11 cellular contexts compared by ENCODE assay signal in genomic region chr12:119020377-119021360, GRCh38. TPM values are rescaled to one million over a fixed set of nuclear protein-coding genes. Genes with fewer than 3 reads are reported as not detected.
DNase-seq lines count a peak whose midpoint lies in the region; ATAC-seq and TF ChIP-seq lines count a peak whose summit lies in the region.
"Had no signal": no experiment of that assay in that cellular context is flagged by ENCODE, and none has a peak within 500 bp of the region (broad histone marks: within the 10 kb centered on the region; RNA-seq: fewer than 3 reads in every experiment).

No MANE protein-coding gene starts in this region.

- no peak overlapping the region for H3K27ac Mint-ChIP-seq in activated CD4-positive, alpha-beta T cell treated with anti-CD3 and anti-CD28 coated beads, Interleukin-2, amount 10 ng/mL, durations not matched to agents 7 days and 5 days
- no peak overlapping the region for H3K27ac Mint-ChIP-seq in progenitor cell of endocrine pancreas
- H3K27ac Mint-ChIP-seq: CD4-positive, alpha-beta T cell had no signal

- H3K9ac ChIP-seq in colonic mucosa (ENCODE audit: low read depth in 2 of 2, low read length in 2 of 2): no peak overlapping the region
- H3K9ac ChIP-seq: KMS-11 had no signal

- no peaks in the 10 kb centered on the region for H3K4me1 ChIP-seq in colonic mucosa

- peaks cover 2% of the 10 kb centered on the region for H3K9me3 Mint-ChIP-seq in activated CD4-positive, alpha-beta T cell treated with anti-CD3 and anti-CD28 coated beads, Interleukin-2, amount 10 ng/mL, durations not matched to agents 7 days and 5 days
- H3K9me3 Mint-ChIP-seq in progenitor cell of endocrine pancreas (ENCODE audit: low read depth): no peaks in the 10 kb centered on the region

- no peaks in the 10 kb centered on the region for H3K27me3 Mint-ChIP-seq in activated CD4-positive, alpha-beta T cell treated with anti-CD3 and anti-CD28 coated beads, Interleukin-2, amount 10 ng/mL, durations not matched to agents 7 days and 5 days
- peaks cover 30% of the 10 kb centered on the region for H3K27me3 Mint-ChIP-seq in progenitor cell of endocrine pancreas

- CTCF ChIA-PET in activated CD4-positive, alpha-beta T cell treated with anti-CD3 and anti-CD28 coated beads, Interleukin-2, amount 10 ng/mL, durations not matched to agents 7 days and 5 days (lab: Charles Lee): no interaction called here

- no peaks in the 10 kb centered on the region for H3K36me3 ChIP-seq in colonic mucosa

- H3K4me3 ChIP-seq in colonic mucosa: no peak overlapping the region

- no peak overlapping the region for H3K4me3 Mint-ChIP-seq in activated CD4-positive, alpha-beta T cell treated with anti-CD3 and anti-CD28 coated beads, Interleukin-2, amount 10 ng/mL, durations not matched to agents 7 days and 5 days
- no peak overlapping the region for H3K4me3 Mint-ChIP-seq in progenitor cell of endocrine pancreas (ENCODE audit: low read depth)
- H3K4me3 Mint-ChIP-seq: CD4-positive, alpha-beta T cell had no signal

- H3K4me1 Mint-ChIP-seq in activated CD4-positive, alpha-beta T cell treated with anti-CD3 and anti-CD28 coated beads, Interleukin-2, amount 10 ng/mL, durations not matched to agents 7 days and 5 days: no peaks in the 10 kb centered on the region
- peaks cover 12% of the 10 kb centered on the region for H3K4me1 Mint-ChIP-seq in progenitor cell of endocrine pancreas (ENCODE audit: low read depth)

- H3K9me3 ChIP-seq in colonic mucosa: no peaks in the 10 kb centered on the region

- H3K27ac ChIP-seq in colonic mucosa: no peak overlapping the region
- H3K27ac ChIP-seq: KMS-11 had no signal

- no peaks in the 10 kb centered on the region for H3K36me3 Mint-ChIP-seq in activated CD4-positive, alpha-beta T cell treated with anti-CD3 and anti-CD28 coated beads, Interleukin-2, amount 10 ng/mL, durations not matched to agents 7 days and 5 days (ENCODE audit: low read depth)
- no peaks in the 10 kb centered on the region for H3K36me3 Mint-ChIP-seq in progenitor cell of endocrine pancreas (ENCODE audit: insufficient read depth)

- peak; percentile 55 for TF ChIP-seq CTCF in LNCAP (IDR thresholded peaks at IDR 0.05)
- peak; percentile 20 for TF ChIP-seq CTCF in colonic mucosa (IDR thresholded peaks at IDR 0.05)
- peak; percentile 83 for TF ChIP-seq CTCF in progenitor cell of endocrine pancreas (IDR thresholded peaks at IDR 0.05; ENCODE audit: unreplicated experiment)

- DNase-seq in activated CD4-positive, alpha-beta T cell treated with anti-CD3 and anti-CD28 coated beads, Interleukin-2, amount 10 ng/mL, durations not matched to agents 7 days and 5 days: peak; percentile 15
- no peak for DNase-seq in activated CD4-positive, alpha-beta T cell treated with anti-CD3 and anti-CD28 coated beads, Interleukin-2, amount 50 U/mL, for 1 hour
- DNase-seq in colonic mucosa (peak; percentile 33), progenitor cell of endocrine pancreas (ENCODE audit: low spot score, unreplicated experiment) (peak; percentile 41), NCI-H2107 (lab: John Stamatoyannopoulos, UW) (no peak), NCI-H345 (lab: John Stamatoyannopoulos, UW) (no peak)
- DNase-seq: activated effector memory CD4-positive, alpha-beta T cell treated with Interleukin-2 at 50 U/mL for 16 hours; CD4-positive, alpha-beta T cell had no signal

- intact Hi-C loops in colonic mucosa (cut with DNase I): no loop called here

- ATAC-seq in GM21723 (IDR thresholded peaks at IDR 0.05; ENCODE audit: unreplicated experiment): no peak

- POLR2A ChIA-PET in activated CD4-positive, alpha-beta T cell treated with anti-CD3 and anti-CD28 coated beads, Interleukin-2, amount 10 ng/mL, durations not matched to agents 7 days and 5 days (lab: Charles Lee): no interaction called here

- no peaks in the 10 kb centered on the region for H3K27me3 ChIP-seq in colonic mucosa

RNA-seq across cellular contexts. Expression of gene SRRM4, which starts 39.3 kb away (rescaled TPM):
- total RNA-seq in activated CD4-positive, alpha-beta T cell treated with anti-CD3 and anti-CD28 coated beads, Interleukin-2, amount 10 ng/mL, durations not matched to agents 7 days and 5 days: not detected
- total RNA-seq in colonic mucosa: under 1 TPM in 1 of 2 donors, not detected in 1; 0.27 TPM
- 2.1 and 2.4 TPM in 2 replicates for total RNA-seq in progenitor cell of endocrine pancreas
- total RNA-seq: CD4-positive, alpha-beta T cell had no signal

Comparison
In these comparisons a context has a peak if more than half of its experiments do, and no peak if none do; other contexts are left out.
1. DNase-seq: peak in activated CD4-positive, alpha-beta T cell treated with anti-CD3 and anti-CD28 coated beads, Interleukin-2, amount 10 ng/mL, durations not matched to agents 7 days and 5 days (single experiment), colonic mucosa (single experiment) and progenitor cell of endocrine pancreas (single experiment); none in activated CD4-positive, alpha-beta T cell treated with anti-CD3 and anti-CD28 coated beads, Interleukin-2, amount 50 U/mL, for 1 hour (single experiment), NCI-H2107 (single experiment) and NCI-H345 (single experiment).
2. CTCF ChIP-seq: peak in every context shown above with its lines; median percentile 83 in progenitor cell of endocrine pancreas; 55 in LNCAP; 20 in colonic mucosa.